In the genomic region with DNA sequence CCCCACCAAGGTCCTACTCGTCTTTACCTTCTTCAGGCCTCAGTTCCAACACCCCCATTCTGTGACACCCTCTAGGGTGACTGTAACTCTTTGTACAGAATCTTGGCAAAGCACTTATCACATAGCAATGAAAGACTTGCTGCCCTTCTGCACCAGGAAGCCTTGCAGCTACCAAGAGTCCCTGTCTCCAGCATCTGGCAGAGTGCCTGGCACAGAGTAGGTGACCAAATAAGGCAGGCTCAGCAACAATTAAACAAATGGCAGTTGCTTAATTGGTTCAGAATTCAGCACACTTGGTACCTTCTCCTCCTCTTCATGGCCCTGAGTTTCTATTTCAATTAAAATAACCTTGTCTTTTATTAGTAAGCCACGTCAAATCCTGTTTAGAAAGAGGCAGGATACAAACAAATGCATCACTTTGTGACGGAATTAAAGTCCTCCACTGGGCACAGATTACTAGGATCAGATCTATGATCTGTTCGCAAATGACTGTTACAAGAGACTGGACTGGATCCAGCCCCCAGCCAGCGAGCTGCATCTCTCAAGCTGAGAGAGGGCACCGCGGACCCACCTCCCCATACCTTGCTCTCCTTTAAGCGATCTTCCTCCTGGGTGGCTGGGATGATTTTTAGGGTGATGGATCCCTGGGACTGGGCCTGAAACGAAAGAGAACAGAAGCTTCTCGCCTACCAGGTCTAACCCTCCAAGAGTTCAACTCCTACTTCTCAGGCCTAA, we compare ENCODE assay signal across 21 cellular contexts. TPM values are rescaled to one million over a fixed set of nuclear protein-coding genes. Genes with fewer than 3 reads are reported as not detected.
A peak's percentile ranks its signal among the peaks of the same experiment; 100 is the strongest.
DNase-seq lines count a peak whose midpoint lies in the region; ATAC-seq and TF ChIP-seq lines count a peak whose summit lies in the region.
"Had no signal": no experiment of that assay in that cellular context is flagged by ENCODE, and none has a peak within 500 bp of the region (broad histone marks: within the 10 kb centered on the region; RNA-seq: fewer than 3 reads in every experiment).

No MANE protein-coding gene starts in this region.

- no peaks in the 10 kb centered on the region for H3K9me3 Mint-ChIP-seq in H9

- H4K91ac ChIP-seq in H9 (ENCODE audit: insufficient read length, low read depth, low read length), result no peak overlapping the region

- ATAC-seq in lung (ENCODE audit: insufficient read depth, low FRiP score) (no peak), GM18517 (IDR thresholded peaks at IDR 0.05; ENCODE audit: unreplicated experiment) (no peak), foreskin keratinocyte (no peak)

- no peak overlapping the region for H2AFZ ChIP-seq in H9 (ENCODE audit: low read length)
- H2AFZ ChIP-seq: GM23248 had no signal

- no peaks in the 10 kb centered on the region for H3K4me1 ChIP-seq in colonic mucosa
- H3K4me1 ChIP-seq in lung (ENCODE audit: control insufficient read depth in 2 of 2, insufficient read depth in 2 of 2, low read length in 2 of 2), result peaks cover 10 to 12% of the 10 kb centered on the region in 2 donors
- H3K4me1 ChIP-seq in transverse colon, result peaks cover 0 to 8% (median 6%) of the 10 kb centered on the region in 4 donors
- no peaks in the 10 kb centered on the region for H3K4me1 ChIP-seq in H9 (ENCODE audit: insufficient read depth, low read length)
- H3K4me1 ChIP-seq in foreskin keratinocyte, result no peaks in the 10 kb centered on the region
- H3K4me1 ChIP-seq: tibial nerve had no signal

- H4K5ac ChIP-seq in H9 (ENCODE audit: insufficient read length, low read depth, low read length), result no peak overlapping the region

- H3K36me3 ChIP-seq in colonic mucosa (no peaks in the 10 kb centered on the region), lung (ENCODE audit: control insufficient read depth in 2 of 2, insufficient read depth in 2 of 2, low read length in 2 of 2) (peaks cover 10 to 16% of the 10 kb centered on the region in 2 donors), transverse colon (no peaks in the 10 kb centered on the region)

- H3K79me1 ChIP-seq in H9 (ENCODE audit: insufficient read depth, low read depth, low read length, poor library complexity, severe bottlenecking), result no peaks in the 10 kb centered on the region

- H3T11ph ChIP-seq in H9 (ENCODE audit: low read length), result no peak overlapping the region

- no peak for TF ChIP-seq EP300 in transverse colon (IDR thresholded peaks at IDR 0.05; ENCODE audit: low read depth)

- no peak overlapping the region for H4K8ac ChIP-seq in H9 (replicated peaks; ENCODE audit: insufficient read length, low read depth, low read length)

- H3K4ac ChIP-seq in H9 (ENCODE audit: low read depth, low read length), result no peak overlapping the region

- H3K4me3 ChIP-seq in colonic mucosa (no peak overlapping the region), lung (no peak overlapping the region), transverse colon (no peak overlapping the region)
- H3K4me3 ChIP-seq: GM23248, tibial nerve had no signal

- H2BK20ac ChIP-seq in H9 (ENCODE audit: low read depth, low read length, poor library complexity, severe bottlenecking), result no peak overlapping the region

- TF ChIP-seq CTCF in colonic mucosa (IDR thresholded peaks at IDR 0.05), result no peak
- TF ChIP-seq CTCF in lung (IDR thresholded peaks at IDR 0.05; ENCODE audit: control extremely low read depth, extremely low read depth), result no peak
- TF ChIP-seq CTCF in transverse colon (IDR thresholded peaks at IDR 0.05), result no peak
- no peak for TF ChIP-seq CTCF in H9 (conservative IDR thresholded peaks at IDR 0.05)
- no peak for TF ChIP-seq CTCF in foreskin keratinocyte (conservative IDR thresholded peaks at IDR 0.05)

- no peak overlapping the region for H3K4me2 ChIP-seq in H9 (ENCODE audit: insufficient read depth, insufficient read length, low read length)

- H2AK5ac ChIP-seq in H9 (ENCODE audit: insufficient read length, low read length), result no peak overlapping the region

- TF ChIP-seq POLR2A in transverse colon (IDR thresholded peaks at IDR 0.05), result no peak

- in situ Hi-C loops in transverse colon (cut with MboI; ENCODE audit: low pct_ligation_motif_present in 1 of 4, low pct_unique_long_range_greater_than_20kb in 1 of 4, low sequenced_read_pairs in 3 of 4), result no loop called here

- no peaks in the 10 kb centered on the region for H4K20me1 ChIP-seq in H9 (ENCODE audit: control insufficient read depth, insufficient read depth, insufficient read length)

- no peak overlapping the region for H2BK15ac ChIP-seq in H9 (ENCODE audit: low read depth, low read length)

- H3K79me2 ChIP-seq in H9 (ENCODE audit: insufficient read depth, low read length), result no peaks in the 10 kb centered on the region

- no peak overlapping the region for H3K27ac ChIP-seq in colonic mucosa
- peak overlapping the region; percentile 79 to 88 for H3K27ac ChIP-seq in lung (ENCODE audit: low read depth in 1 of 2, low read length in 1 of 2)
- no peak overlapping the region for H3K27ac ChIP-seq in transverse colon
- no peak overlapping the region for H3K27ac ChIP-seq in H9 (ENCODE audit: insufficient read length, low read depth, low read length)
- H3K27ac ChIP-seq in foreskin keratinocyte, result no peak overlapping the region
- H3K27ac ChIP-seq: GM23248 had no signal

- H3K23ac ChIP-seq in H9 (ENCODE audit: insufficient read length, low read depth, low read length), result no peak overlapping the region

- no peaks in the 10 kb centered on the region; the same call in 1 of the 2 replicates for H3K27me3 Mint-ChIP-seq in H9 (ENCODE audit: low read depth)

- H3K9ac ChIP-seq in colonic mucosa (ENCODE audit: low read depth in 2 of 2, low read length in 2 of 2) (no peak overlapping the region), H9 (ENCODE audit: extremely low read depth, insufficient read length, low read length) (no peak overlapping the region)
- H3K9ac ChIP-seq: GM23248 had no signal

- no peak overlapping the region for H2BK120ac ChIP-seq in H9 (ENCODE audit: low read depth, low read length, poor library complexity, severe bottlenecking)

- H3K4me3 Mint-ChIP-seq in H9, result no peak overlapping the region

- 66 to 83% methylated on average over 10 of the region's 10 CpGs for WGBS in lung, 2 donors
- WGBS in transverse colon (ENCODE audit: low coverage in 1 of 2), 2 donors, result 69 to 80% methylated on average over 10 of the region's 10 CpGs
- no CpG with 5 or more reads among the region's 10 CpGs for WGBS in H9 (ENCODE audit: extremely low coverage, insufficient read length, low lambda C conversion rate)

- DNase-seq in DMS79 treated with DMSO at 0.1 percent for 48 hours (lab: John Stamatoyannopoulos, UW), result peak; percentile 28
- DNase-seq in DMS79 (lab: John Stamatoyannopoulos, UW), result no peak
- peak; percentile 37 for DNase-seq in colonic mucosa
- peak; percentile 72 for DNase-seq in lung (ENCODE audit: low spot score)
- DNase-seq in transverse colon, result peak; percentile 43
- DNase-seq in H9, result no peak
- DNase-seq in foreskin keratinocyte, result no peak
- DNase-seq: activated CD4-positive, alpha-beta T cell treated with anti-CD3 and anti-CD28 coated beads for 1 hour; amniotic stem cell; GM23248; KBM-7; mesenchymal stem cell; NCI-H1105 treated with DMSO at 0.1 percent for 48 hours; NCI-H345; SHP77 treated with DMSO at 0.1 percent for 48 hours; stimulated activated CD4-positive, alpha-beta T cell treated with anti-CD3 and anti-CD28 coated beads, Interleukin-4, amount 100 ng/mL, for 4 hours; T-helper 2 cell had no signal

- no peak overlapping the region for H2BK5ac ChIP-seq in H9 (ENCODE audit: insufficient read length, low read length)

- peaks cover 2 to 10% (median 4%) of the 10 kb centered on the region in 3 experiments; a peak in 6 of 7 replicates for H3K36me3 Mint-ChIP-seq in H9 (ENCODE audit: insufficient read depth in 1 of 3, low read depth in 3 of 3)

- H3K56ac ChIP-seq in H9 (ENCODE audit: insufficient read length, low read depth, low read length), result no peak overlapping the region

- H3K27me3 ChIP-seq in colonic mucosa (no peaks in the 10 kb centered on the region), lung (ENCODE audit: control insufficient read depth, insufficient read depth) (no peaks in the 10 kb centered on the region), transverse colon (no peaks in the 10 kb centered on the region), H9 (ENCODE audit: insufficient read depth, low read length) (no peaks in the 10 kb centered on the region), foreskin keratinocyte (no peaks in the 10 kb centered on the region)
- H3K27me3 ChIP-seq: tibial nerve had no signal

- H3K9me3 ChIP-seq in colonic mucosa, result no peaks in the 10 kb centered on the region
- H3K9me3 ChIP-seq in lung (ENCODE audit: control insufficient read depth in 2 of 2, insufficient read depth in 1 of 2, low read length in 1 of 2), result no peaks in the 10 kb centered on the region
- H3K9me3 ChIP-seq in transverse colon, result no peaks in the 10 kb centered on the region
- H3K9me3 ChIP-seq in H9 (ENCODE audit: control insufficient read depth, low read depth, low read length), result no peaks in the 10 kb centered on the region
- H3K9me3 ChIP-seq: tibial nerve had no signal

- no peak overlapping the region for H3K14ac ChIP-seq in H9 (ENCODE audit: insufficient read depth, low read length)

- H3K27ac Mint-ChIP-seq in H9, result no peak overlapping the region

- no peak overlapping the region for H2BK12ac ChIP-seq in H9 (ENCODE audit: insufficient read length, low read depth, low read length)

- H3K18ac ChIP-seq in H9 (ENCODE audit: insufficient read length, low read depth, low read length), result no peak overlapping the region

- no peaks in the 10 kb centered on the region for H3K4me1 Mint-ChIP-seq in H9

- intact Hi-C loops in colonic mucosa (cut with DNase I) (no loop called here), transverse colon (cut with DNase I; ENCODE audit: low total_unique reads) (no loop called here)

- H3K23me2 ChIP-seq in H9 (ENCODE audit: insufficient read length, low read depth, low read length, poor library complexity, severe bottlenecking), result no peaks in the 10 kb centered on the region

RNA-seq across cellular contexts. Expression of a gene that starts 9.4 kb away (rescaled TPM):
- 1 to 10 TPM; 1.9 to 3.1 TPM for total RNA-seq in colonic mucosa
- 10 to 100 TPM; 32.2 to 38.7 TPM for total RNA-seq in lung
- polyA plus RNA-seq in lung, result 10 to 100 TPM in 1 of 2 donors, 1 to 10 TPM in 1; 9.9 to 17.0 TPM
- 10 to 100 TPM in 1 of 4 donors, 1 to 10 TPM in 3; 6.8 to 10.7 (median 7.5) TPM for total RNA-seq in transverse colon
- total RNA-seq in H9 (2021), result 5.7 and 6.9 TPM in 2 replicates
- 7.7 and 9.0 TPM in 2 replicates for total RNA-seq in foreskin keratinocyte
- polyA plus RNA-seq in foreskin keratinocyte, result 4.1 and 5.5 TPM in 2 replicates

RNA-seq across cellular contexts. Expression of a gene that starts 23.5 kb away (rescaled TPM):
- total RNA-seq in colonic mucosa (under 1 TPM in 1 of 2 donors, not detected in 1; 0.32 TPM), lung (1 to 10 TPM; 1.1 to 6.8 TPM), transverse colon (10 to 100 TPM in 1 of 4 donors, 1 to 10 TPM in 1, under 1 TPM in 1, not detected in 1; 0.55 to 44.5 (median 1.4) TPM), H9 (2021) (not detected in 2 replicates), foreskin keratinocyte (not detected in 2 replicates)
- polyA plus RNA-seq in lung (1 to 10 TPM; 1.4 to 3.6 TPM), foreskin keratinocyte (not detected in 2 replicates)
- total RNA-seq: A172, GM23248 had no signal
- polyA plus RNA-seq: GM23248 had no signal

RNA-seq across cellular contexts. Expression of a gene that starts 43.3 kb away (rescaled TPM):
- total RNA-seq in colonic mucosa (not detected), lung (under 1 TPM in 1 of 2 donors, not detected in 1; 0.06 TPM), transverse colon (not detected), H9 (2021) (not detected in 2 replicates), foreskin keratinocyte (not detected in 2 replicates)
- polyA plus RNA-seq in lung (under 1 TPM; 0.01 to 0.02 TPM), foreskin keratinocyte (not detected in 2 replicates)
- total RNA-seq: A172, GM23248, skeletal muscle tissue had no signal
- polyA plus RNA-seq: GM23248 had no signal

RNA-seq across cellular contexts. Expression of a gene that starts 44.7 kb away (rescaled TPM):
- total RNA-seq in colonic mucosa, result 10 to 100 TPM; 43.4 to 68.7 TPM
- 10 to 100 TPM; 49.6 to 86.3 TPM for total RNA-seq in lung
- 10 to 100 TPM; 50.5 to 82.6 TPM for polyA plus RNA-seq in lung
- 100 to 1,000 TPM in 1 of 4 donors, 10 to 100 TPM in 3; 52.7 to 145 (median 70.9) TPM for total RNA-seq in transverse colon
- total RNA-seq in H9 (2021), result 16.9 and 17.6 TPM in 2 replicates
- total RNA-seq in foreskin keratinocyte, result 30.8 and 32.5 TPM in 2 replicates
- polyA plus RNA-seq in foreskin keratinocyte, result 23.3 and 23.9 TPM in 2 replicates

Comparison
In these comparisons a context has a peak if more than half of its experiments do, and no peak if none do; other contexts are left out.
1. DNase-seq: peak in DMS79 treated with DMSO at 0.1 percent for 48 hours (single experiment), colonic mucosa (single experiment), lung (single experiment) and transverse colon (single experiment); none in DMS79 (single experiment), H9 (single experiment) and foreskin keratinocyte (0 of 2).
2. H3K27ac ChIP-seq: peak in lung (2 of 2); none in colonic mucosa (single experiment), transverse colon (0 of 4), H9 (single experiment) and foreskin keratinocyte (single experiment).